Comparison of ENCODE assay signal across 2 cellular contexts in genomic region chr4:25064432-25064831, GRCh38. TPM values are rescaled to one million over a fixed set of nuclear protein-coding genes. Genes with fewer than 3 reads are reported as not detected.
"Had no signal": no experiment of that assay in that cellular context is flagged by ENCODE, and none has a peak within 500 bp of the region (broad histone marks: within the 10 kb centered on the region; RNA-seq: fewer than 3 reads in every experiment).

No MANE protein-coding gene starts in this region.

RNA-seq across cellular contexts. Expression of gene LGI2, which starts 33.7 kb away (rescaled TPM):
- total RNA-seq: OCI-LY7 had no signal
- polyA plus RNA-seq: SK-N-SH had no signal
